Comparison of ENCODE assay signal across 12 cellular contexts in the genomic region with DNA sequence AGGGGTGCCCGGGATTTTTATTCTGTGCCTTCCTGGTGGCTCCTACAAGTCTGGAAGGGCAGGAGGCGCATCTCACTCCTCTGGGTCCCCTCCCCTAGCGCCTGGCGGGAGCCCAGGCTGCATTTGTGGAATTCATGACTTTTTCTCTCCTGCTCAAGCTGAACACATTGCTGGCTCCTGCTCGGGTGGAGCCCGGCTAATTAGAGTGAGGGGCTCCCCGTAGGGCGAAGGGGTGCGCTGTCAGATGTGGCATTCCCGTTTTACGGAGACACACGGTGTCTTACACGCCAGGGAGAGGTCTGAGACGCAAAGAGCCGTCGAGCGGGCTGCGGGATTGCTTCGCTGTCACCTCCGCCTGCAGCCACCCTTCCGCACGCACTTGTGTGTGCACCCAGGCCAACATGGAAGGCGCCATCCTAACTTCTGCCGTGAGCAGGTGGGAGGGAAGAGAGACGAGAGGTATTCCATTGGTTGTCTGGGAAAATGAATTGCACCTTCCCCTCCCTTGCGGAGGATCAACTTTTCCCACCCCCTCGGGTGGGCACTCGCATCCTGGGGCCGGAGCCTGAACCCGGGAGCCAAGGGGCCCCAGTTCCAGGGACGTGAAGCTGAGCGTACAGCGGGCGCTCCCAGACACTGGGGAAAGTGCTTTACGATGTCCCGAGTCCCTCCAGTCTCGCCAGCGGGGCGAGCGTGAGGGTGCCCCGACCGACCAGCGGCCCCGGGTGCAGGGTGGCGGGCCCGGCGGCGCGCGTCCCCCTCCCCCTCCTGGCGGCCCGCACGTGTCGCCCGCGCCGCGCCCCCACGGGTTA. TPM values are rescaled to one million over a fixed set of nuclear protein-coding genes. Genes with fewer than 3 reads are reported as not detected.
DNase-seq lines count a peak whose midpoint lies in the region; TF ChIP-seq lines count a peak whose summit lies in the region.
"Had no signal": no experiment of that assay in that cellular context is flagged by ENCODE, and none has a peak within 500 bp of the region (broad histone marks: within the 10 kb centered on the region; RNA-seq: fewer than 3 reads in every experiment).

No MANE protein-coding gene starts in this region.

- H3K4me3 ChIP-seq in esophagus (ENCODE audit: low read depth in 1 of 2, low read length in 2 of 2) = peak overlapping the region; percentile 7 to 69
- peak overlapping the region; percentile 24 to 85 (median 36) for H3K4me3 ChIP-seq in spleen
- H3K4me3 ChIP-seq in thyroid gland (replicated peaks in 1 of 3) = no peak overlapping the region

- DNase-seq in activated CD4-positive, alpha-beta T cell treated with anti-CD3 and anti-CD28 coated beads for 48 hours = peak; percentile 56
- no peak for DNase-seq in activated CD4-positive, alpha-beta T cell treated with anti-CD3 and anti-CD28 coated beads, Interleukin-2, amount 50 U/mL, for 1 hour
- DNase-seq in T follicular helper cell (ENCODE audit: low read depth) = peak; percentile 15
- peak; percentile 86 for DNase-seq in spleen
- no peak for DNase-seq in thyroid gland
- DNase-seq in globus pallidus (ENCODE audit: low spot score) = no peak
- DNase-seq in KBM-7 = no peak
- DNase-seq: amniotic stem cell, SHP77 had no signal

- peaks cover 0 to 3% of the 10 kb centered on the region in 2 donors for H3K9me3 ChIP-seq in esophagus (ENCODE audit: control insufficient read depth in 2 of 2, insufficient read depth in 1 of 2, low read depth in 1 of 2, low read length in 1 of 2)
- H3K9me3 ChIP-seq in spleen = no peaks in the 10 kb centered on the region
- H3K9me3 ChIP-seq in thyroid gland = no peaks in the 10 kb centered on the region

- H3K27me3 ChIP-seq in esophagus (ENCODE audit: control insufficient read depth in 1 of 2, insufficient read depth in 2 of 2, low read length in 2 of 2) (peaks cover 6 to 7% of the 10 kb centered on the region in 2 donors), spleen (replicated peaks in 1 of 7) (peaks cover 0 to 35% (median 4%) of the 10 kb centered on the region in 7 donors), thyroid gland (no peaks in the 10 kb centered on the region)

- intact Hi-C loops in spleen (cut with DNase I; ENCODE audit: low total_unique reads) (no loop called here), thyroid gland (cut with DNase I) (no loop called here)

- TF ChIP-seq POLR2A in spleen (IDR thresholded peaks at IDR 0.05) (no peak), thyroid gland (IDR thresholded peaks at IDR 0.05) (no peak)

- TF ChIP-seq CTCF in spleen (IDR thresholded peaks at IDR 0.05 in 8 of 11, conservative IDR thresholded peaks at IDR 0.05 in 3 of 11) (no peak), thyroid gland (IDR thresholded peaks at IDR 0.05) (no peak)

- H3K36me3 ChIP-seq in esophagus (ENCODE audit: control insufficient read depth in 2 of 2, insufficient read depth in 2 of 2, low read length in 1 of 2) (no peaks in the 10 kb centered on the region), spleen (no peaks in the 10 kb centered on the region), thyroid gland (no peaks in the 10 kb centered on the region)

- WGBS in esophagus, 2 donors = 24 to 35% methylated on average over 37 to 59 of the region's 59 CpGs
- WGBS in spleen, 5 donors = 37 to 78% (median 47%) methylated on average over 32 to 59 of the region's 59 CpGs
- 30 to 51% methylated on average over 19 to 23 of the region's 59 CpGs for WGBS in thyroid gland, 2 donors

- H3K27ac ChIP-seq in esophagus (ENCODE audit: low read depth in 2 of 2, low read length in 1 of 2) = no peak overlapping the region
- H3K27ac ChIP-seq in spleen = peak overlapping the region; percentile 38 to 98 (median 51)
- H3K27ac ChIP-seq in thyroid gland = no peak overlapping the region

- peaks cover 4 to 11% of the 10 kb centered on the region in 2 donors for H3K4me1 ChIP-seq in esophagus (ENCODE audit: control insufficient read depth in 2 of 2, insufficient read depth in 2 of 2, low read length in 1 of 2)
- H3K4me1 ChIP-seq in spleen = peaks cover 3 to 45% (median 24%) of the 10 kb centered on the region in 6 donors
- peaks cover 0 to 4% of the 10 kb centered on the region in 2 donors for H3K4me1 ChIP-seq in thyroid gland

- in situ Hi-C loops in KBM-7 (cut with MboI; ENCODE audit: low pct_unique_long_range_greater_than_20kb, low sequenced_read_pairs) = no loop called here

RNA-seq across cellular contexts. Expression of a gene that starts 1.2 kb away (rescaled TPM):
- polyA plus RNA-seq in esophagus (1 to 10 TPM; 1.0 to 1.1 TPM), spleen (10 to 100 TPM; 36.4 to 39.2 (median 37.9) TPM)
- total RNA-seq in spleen (100 to 1,000 TPM; 212 to 389 (median 260) TPM), thyroid gland (10 to 100 TPM in 1 of 4 donors, 1 to 10 TPM in 3; 8.9 to 10.5 (median 9.6) TPM)
- total RNA-seq: HT-29 had no signal
- polyA plus RNA-seq: AG04450 had no signal

Comparison
In these comparisons a context has a peak if more than half of its experiments do, and no peak if none do; other contexts are left out.
1. DNase-seq: peak in activated CD4-positive, alpha-beta T cell treated with anti-CD3 and anti-CD28 coated beads for 48 hours (single experiment), T follicular helper cell (single experiment) and spleen (single experiment); none in activated CD4-positive, alpha-beta T cell treated with anti-CD3 and anti-CD28 coated beads, Interleukin-2, amount 50 U/mL, for 1 hour (single experiment), thyroid gland (0 of 2), globus pallidus (single experiment) and KBM-7 (single experiment).
2. H3K27ac ChIP-seq: peak in spleen (8 of 8); none in esophagus (0 of 2) and thyroid gland (0 of 3).
3. H3K4me3 ChIP-seq: peak in esophagus (2 of 2) and spleen (8 of 8); none in thyroid gland (0 of 3).
4. RNA of a gene that starts 1.2 kb away (total RNA-seq): 212 to 389 TPM in spleen; 8.9 to 10.5 TPM in thyroid gland; every median in the first group is over 10 times any median in the second.